ENCODE assay signal across 8 cellular contexts in the genomic region with DNA sequence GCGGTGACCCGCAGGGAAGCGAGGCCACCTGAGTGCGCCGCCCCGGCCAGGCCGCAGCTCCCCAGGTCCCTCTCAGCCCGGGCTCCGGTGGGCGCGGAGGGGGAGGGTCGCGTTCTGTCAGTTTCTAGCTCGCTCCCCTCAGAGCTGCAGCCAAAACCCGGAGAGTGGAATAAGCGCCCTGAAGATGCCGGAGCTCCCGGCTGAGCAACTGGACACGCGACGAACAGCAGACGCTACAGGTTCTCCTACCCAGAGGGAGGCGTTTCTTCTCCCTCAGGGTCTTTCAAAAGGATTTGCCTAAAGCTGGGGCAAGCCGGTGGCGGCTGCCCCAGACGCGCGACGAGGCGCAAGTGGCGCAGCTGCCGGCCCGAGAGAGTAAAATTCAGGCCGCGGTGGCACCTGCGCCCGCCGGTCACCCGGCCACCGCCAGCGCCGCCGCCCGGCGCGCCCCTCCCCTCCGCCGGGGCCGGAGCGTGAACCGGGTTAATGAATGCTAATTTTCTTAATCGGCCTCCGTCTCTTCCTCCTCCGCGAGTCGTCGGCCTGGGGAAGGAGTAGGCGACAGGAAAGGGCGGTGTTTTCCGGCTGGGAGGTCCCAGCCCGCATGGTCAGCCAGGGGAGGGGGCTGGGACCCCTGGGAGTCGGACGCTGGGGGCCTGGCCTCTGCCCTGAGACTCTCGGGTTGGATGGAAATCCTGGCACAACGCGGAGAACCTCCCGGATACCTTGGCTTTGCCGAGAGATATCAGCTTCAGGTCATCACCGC.
DNase-seq lines count a peak whose midpoint lies in the region; ATAC-seq and TF ChIP-seq lines count a peak whose summit lies in the region.

No MANE protein-coding gene starts in this region.

- H2AFZ ChIP-seq in ACC112 (ENCODE audit: low read length, unreplicated experiment) = peak overlapping the region; percentile 68

- H3K4me1 ChIP-seq in ACC112 (ENCODE audit: control insufficient read depth, insufficient read depth, low read length, unreplicated experiment) = peaks cover 24% of the 10 kb centered on the region

- H3K36me3 ChIP-seq in ACC112 (ENCODE audit: insufficient read depth, low read length) (peaks cover 8% of the 10 kb centered on the region; the same call in 1 of the 2 replicates), WERI-Rb-1 (peaks cover 18% of the 10 kb centered on the region)

- H3K9me3 ChIP-seq in WERI-Rb-1 (ENCODE audit: severe bottlenecking) = no peaks in the 10 kb centered on the region

- peak; percentile 47 for ATAC-seq in GM18861 (IDR thresholded peaks at IDR 0.05; ENCODE audit: unreplicated experiment)
- peak; percentile 63 for ATAC-seq in HG03045 (IDR thresholded peaks at IDR 0.05; ENCODE audit: unreplicated experiment)

- H3K27ac ChIP-seq in ACC112 (ENCODE audit: low read depth, low read length) = no peak overlapping the region
- H3K27ac ChIP-seq in WERI-Rb-1 = peak overlapping the region; percentile 99
- peak overlapping the region; percentile 44 for H3K27ac ChIP-seq in caudate nucleus (ENCODE audit: low read depth, low read length)

- H3K79me2 ChIP-seq in ACC112 (ENCODE audit: control insufficient read depth, insufficient read depth, low read length, unreplicated experiment) = peaks cover 42% of the 10 kb centered on the region

- DNase-seq in NCI-H2196 treated with DMSO at 0.1 percent for 48 hours (lab: John Stamatoyannopoulos, UW; ENCODE audit: unreplicated experiment) (peak; percentile 73), WERI-Rb-1 (peak; percentile 97), caudate nucleus (lab: John Stamatoyannopoulos, UW) (peak in 31 of 61 donors; percentile 11 to 54 (median 30)), iris pigment epithelial cell (ENCODE audit: low read depth) (peak; percentile 94)
- peak; percentile 69 for DNase-seq in stimulated activated CD4-positive, alpha-beta T cell treated with anti-CD3 and anti-CD28 coated beads, Interleukin-12 subunit alpha, Interleukin-12 subunit beta, amount 100 ng/mL, for 4 hours

- TF ChIP-seq CTCF in WERI-Rb-1 (IDR thresholded peaks at IDR 0.05; ENCODE audit: low read depth, low read length) = no peak

- H3K4me3 ChIP-seq in ACC112 (ENCODE audit: low read depth, low read length) = peak overlapping the region; percentile 96
- peak overlapping the region; percentile 85 for H3K4me3 ChIP-seq in WERI-Rb-1 (ENCODE audit: low read depth, low read length)

- no peaks in the 10 kb centered on the region for H3K27me3 ChIP-seq in ACC112 (ENCODE audit: insufficient read depth, low read length)
- H3K27me3 ChIP-seq in WERI-Rb-1 (ENCODE audit: insufficient read depth, low read depth, severe bottlenecking) = no peaks in the 10 kb centered on the region

Comparison
In these comparisons a context has a peak if more than half of its experiments do, and no peak if none do; other contexts are left out.
1. DNase-seq: peak in every context shown above with its lines; median percentile 97 in WERI-Rb-1; 94 in iris pigment epithelial cell; 73 in NCI-H2196 treated with DMSO at 0.1 percent for 48 hours; 69 in stimulated activated CD4-positive, alpha-beta T cell treated with anti-CD3 and anti-CD28 coated beads, Interleukin-12 subunit alpha, Interleukin-12 subunit beta, amount 100 ng/mL, for 4 hours; 30 in caudate nucleus.